1 cellular context compared by ENCODE assay signal in the genomic region with DNA sequence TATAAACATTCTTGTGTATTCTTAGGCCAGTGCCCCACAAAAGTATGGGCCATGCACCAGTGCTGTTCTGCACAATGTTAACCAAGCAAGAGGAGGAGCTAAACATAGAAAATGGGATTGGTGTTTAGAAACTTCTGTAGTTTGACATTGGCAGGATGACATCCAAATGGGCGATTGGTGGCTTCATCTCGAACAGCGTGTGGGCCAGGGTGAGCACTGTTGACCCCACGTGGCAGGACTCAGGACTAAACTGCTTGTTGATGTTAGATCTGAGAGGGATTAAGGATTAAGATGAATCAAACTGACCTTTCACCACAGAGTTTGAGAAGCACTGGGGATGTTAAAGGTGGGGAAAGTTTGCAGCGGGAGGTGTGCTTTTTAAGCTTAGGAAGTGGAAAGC.
TF ChIP-seq lines count a peak whose summit lies in the region.

No MANE protein-coding gene starts in this region.

TF ChIP-seq in SK-N-SH, 30 proteins besides CTCF, POLR2A, EP300 and RAD21 (continued from another document):
- TF ChIP-seq IRF3 (IDR thresholded peaks at IDR 0.05; ENCODE audit: low read depth, low read length) (no peak), TCF12 (IDR thresholded peaks at IDR 0.05) (no peak), FOXM1 (IDR thresholded peaks at IDR 0.05; ENCODE audit: low read depth) (no peak), RFX5 (IDR thresholded peaks at IDR 0.05; ENCODE audit: low read length) (no peak)
- TF ChIP-seq, protein P1, sequence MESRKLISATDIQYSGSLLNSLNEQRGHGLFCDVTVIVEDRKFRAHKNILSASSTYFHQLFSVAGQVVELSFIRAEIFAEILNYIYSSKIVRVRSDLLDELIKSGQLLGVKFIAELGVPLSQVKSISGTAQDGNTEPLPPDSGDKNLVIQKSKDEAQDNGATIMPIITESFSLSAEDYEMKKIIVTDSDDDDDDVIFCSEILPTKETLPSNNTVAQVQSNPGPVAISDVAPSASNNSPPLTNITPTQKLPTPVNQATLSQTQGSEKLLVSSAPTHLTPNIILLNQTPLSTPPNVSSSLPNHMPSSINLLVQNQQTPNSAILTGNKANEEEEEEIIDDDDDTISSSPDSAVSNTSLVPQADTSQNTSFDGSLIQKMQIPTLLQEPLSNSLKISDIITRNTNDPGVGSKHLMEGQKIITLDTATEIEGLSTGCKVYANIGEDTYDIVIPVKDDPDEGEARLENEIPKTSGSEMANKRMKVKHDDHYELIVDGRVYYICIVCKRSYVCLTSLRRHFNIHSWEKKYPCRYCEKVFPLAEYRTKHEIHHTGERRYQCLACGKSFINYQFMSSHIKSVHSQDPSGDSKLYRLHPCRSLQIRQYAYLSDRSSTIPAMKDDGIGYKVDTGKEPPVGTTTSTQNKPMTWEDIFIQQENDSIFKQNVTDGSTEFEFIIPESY (IDR thresholded peaks at IDR 0.05; ENCODE audit: borderline replicate concordance, low read depth), result no peak
- TF ChIP-seq, protein P2, sequence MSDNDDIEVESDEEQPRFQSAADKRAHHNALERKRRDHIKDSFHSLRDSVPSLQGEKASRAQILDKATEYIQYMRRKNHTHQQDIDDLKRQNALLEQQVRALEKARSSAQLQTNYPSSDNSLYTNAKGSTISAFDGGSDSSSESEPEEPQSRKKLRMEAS (IDR thresholded peaks at IDR 0.05; ENCODE audit: low read depth), result no peak
